23 cellular contexts compared by ENCODE assay signal in the genomic region with DNA sequence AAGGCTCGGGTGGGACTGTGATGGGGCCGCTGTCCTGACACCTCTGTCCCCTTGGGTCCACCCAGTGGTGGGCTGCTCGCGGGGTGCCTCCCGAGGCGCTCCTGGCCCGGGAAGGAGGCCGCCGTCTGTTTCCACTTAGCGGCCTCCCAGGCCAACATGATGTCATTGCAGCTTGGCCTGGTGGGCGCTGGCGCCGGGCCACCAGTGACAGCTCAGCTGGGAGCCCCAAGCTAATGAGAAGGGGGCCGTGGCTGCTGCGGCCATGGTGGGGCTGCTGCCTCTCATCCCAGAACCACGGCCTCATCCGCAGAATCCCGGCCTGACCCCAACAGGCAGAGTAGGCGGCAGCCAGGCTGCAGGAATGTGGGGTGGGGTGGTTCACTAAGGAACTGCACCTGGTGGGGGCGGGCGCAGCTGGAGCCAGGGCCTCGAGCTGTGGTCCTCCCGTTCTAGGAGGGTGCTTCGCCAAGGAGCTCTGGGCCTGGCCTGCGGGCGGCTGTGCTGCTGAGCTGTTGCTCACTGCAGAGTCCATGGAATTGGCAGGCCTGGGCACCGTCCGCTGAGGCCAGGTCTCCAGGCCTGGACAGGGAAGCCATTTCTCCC.
DNase-seq lines count a peak whose midpoint lies in the region; ATAC-seq, FAIRE-seq and TF ChIP-seq lines count a peak whose summit lies in the region.
"Had no signal": no experiment of that assay in that cellular context is flagged by ENCODE, and none has a peak within 500 bp of the region (broad histone marks: within the 10 kb centered on the region; RNA-seq: fewer than 3 reads in every experiment).

No MANE protein-coding gene starts in this region.

- no peak overlapping the region for H3K4me3 ChIP-seq in kidney (ENCODE audit: low read length in 2 of 2)
- H3K4me3 ChIP-seq: colonic mucosa, gastrocnemius medialis, smooth muscle cell had no signal

- H3K36me3 ChIP-seq in kidney (ENCODE audit: control insufficient read depth in 1 of 2, insufficient read depth in 2 of 2, low read length in 2 of 2), result no peaks in the 10 kb centered on the region
- H3K36me3 ChIP-seq: colonic mucosa, gastrocnemius medialis had no signal

- H3K9me3 ChIP-seq in kidney (ENCODE audit: control insufficient read depth in 1 of 2, low read length in 2 of 2), result peaks cover 0 to 8% of the 10 kb centered on the region in 2 donors
- H3K9me3 ChIP-seq: colonic mucosa, gastrocnemius medialis had no signal

- TF ChIP-seq CTCF in kidney (IDR thresholded peaks at IDR 0.05; ENCODE audit: borderline replicate concordance, extremely low read depth, insufficient read depth), result no peak

- intact Hi-C loops in kidney (cut with DNase I), result no loop called here

- no peaks in the 10 kb centered on the region for H3K36me3 Mint-ChIP-seq in activated CD8-positive, alpha-beta memory T cell treated with anti-CD3 and anti-CD28 coated beads, Interleukin-2, amount 10 ng/mL, durations not matched to agents 7 days and 5 days

- H3K9me3 Mint-ChIP-seq in activated CD8-positive, alpha-beta memory T cell treated with anti-CD3 and anti-CD28 coated beads, Interleukin-2, amount 10 ng/mL, durations not matched to agents 7 days and 5 days (ENCODE audit: low read depth), result peaks cover 2% of the 10 kb centered on the region
- H3K9me3 Mint-ChIP-seq: activated CD4-positive, alpha-beta memory T cell treated with anti-CD3 and anti-CD28 coated beads, Interleukin-2, amount 10 ng/mL, durations not matched to agents 7 days and 5 days; activated T-cell treated with anti-CD3 and anti-CD28 coated beads, Interleukin-2, amount 50 U/mL, for 72 hours; T-helper 1 cell treated with Interleukin-12 subunit alpha and Interleukin-12 subunit beta and Interleukin-4 antibody, amounts not matched to agents 30 μg/mL and 1 μg/mL, for 36 hours had no signal

- peak; percentile 13 for DNase-seq in activated CD8-positive, alpha-beta memory T cell treated with anti-CD3 and anti-CD28 coated beads, Interleukin-2, amount 50 U/mL, for 48 hours
- DNase-seq in activated CD8-positive, alpha-beta memory T cell treated with anti-CD3 and anti-CD28 coated beads, Interleukin-2, amount 10 ng/mL, durations not matched to agents 7 days and 5 days, result no peak
- DNase-seq in fibroblast of gingiva (ENCODE audit: low read depth), result peak; percentile 39
- DNase-seq in kidney, result peak; percentile 62
- no peak for DNase-seq in NOMO-1 (lab: John Stamatoyannopoulos, UW; ENCODE audit: unreplicated experiment in 2 of 2)
- no peak for DNase-seq in stimulated activated naive CD8-positive, alpha-beta T cell treated with anti-CD3 and anti-CD28 coated beads, Interleukin-15, Interleukin-2, amounts not matched to agents 100 U/mL and 50 U/mL, for 24 hours
- DNase-seq in cortex of kidney (lab: John Stamatoyannopoulos, UW), result no peak
- DNase-seq: activated CD4-positive, alpha-beta memory T cell treated with anti-CD3 and anti-CD28 coated beads, Interleukin-2, amount 10 ng/mL, durations not matched to agents 7 days and 5 days; activated T-cell treated with anti-CD3 and anti-CD28 coated beads, Interleukin-2, amount 50 U/mL, for 72 hours; colonic mucosa; gastrocnemius medialis; IMR-90; MM.1S; NCI-H187 treated with DMSO at 0.1 percent for 48 hours; NCI-H510A treated with DMSO at 0.1 percent for 48 hours; stimulated activated CD4-positive, alpha-beta T cell treated with anti-CD3 and anti-CD28 coated beads, Interleukin-4, amount 100 ng/mL, for 24 hours had no signal

- H3K4me1 ChIP-seq in kidney (ENCODE audit: control insufficient read depth in 1 of 2, insufficient read depth in 1 of 2, low read depth in 1 of 2, low read length in 2 of 2), result no peaks in the 10 kb centered on the region
- H3K4me1 ChIP-seq: colonic mucosa, gastrocnemius medialis, parathyroid adenoma had no signal

- no peak overlapping the region for H3K27ac Mint-ChIP-seq in activated CD8-positive, alpha-beta memory T cell treated with anti-CD3 and anti-CD28 coated beads, Interleukin-2, amount 10 ng/mL, durations not matched to agents 7 days and 5 days
- H3K27ac Mint-ChIP-seq: activated CD4-positive, alpha-beta memory T cell treated with anti-CD3 and anti-CD28 coated beads, Interleukin-2, amount 10 ng/mL, durations not matched to agents 7 days and 5 days; activated naive CD8-positive, alpha-beta T cell; activated T-cell treated with anti-CD3 and anti-CD28 coated beads, Interleukin-2, amount 50 U/mL, for 72 hours; T-helper 1 cell treated with Interleukin-12 subunit alpha and Interleukin-12 subunit beta and Interleukin-4 antibody, amounts not matched to agents 30 μg/mL and 1 μg/mL, for 36 hours had no signal

- no peaks in the 10 kb centered on the region for H3K27me3 Mint-ChIP-seq in activated CD8-positive, alpha-beta memory T cell treated with anti-CD3 and anti-CD28 coated beads, Interleukin-2, amount 10 ng/mL, durations not matched to agents 7 days and 5 days
- H3K27me3 Mint-ChIP-seq: activated CD4-positive, alpha-beta memory T cell treated with anti-CD3 and anti-CD28 coated beads, Interleukin-2, amount 10 ng/mL, durations not matched to agents 7 days and 5 days; activated naive CD8-positive, alpha-beta T cell had no signal

- no peak for FAIRE-seq in kidney (lab: Jason Lieb, UNC)

- H3K27ac ChIP-seq in kidney (ENCODE audit: low read depth in 2 of 2, low read length in 2 of 2), result no peak overlapping the region
- H3K27ac ChIP-seq: 22Rv1, colonic mucosa, gastrocnemius medialis, parathyroid adenoma, VCaP had no signal

- CTCF ChIA-PET in activated CD8-positive, alpha-beta memory T cell treated with anti-CD3 and anti-CD28 coated beads, Interleukin-2, amount 10 ng/mL, durations not matched to agents 7 days and 5 days (lab: Charles Lee), result no interaction called here

- H3K4me1 Mint-ChIP-seq in activated CD8-positive, alpha-beta memory T cell treated with anti-CD3 and anti-CD28 coated beads, Interleukin-2, amount 10 ng/mL, durations not matched to agents 7 days and 5 days, result no peaks in the 10 kb centered on the region
- H3K4me1 Mint-ChIP-seq: activated CD4-positive, alpha-beta memory T cell treated with anti-CD3 and anti-CD28 coated beads, Interleukin-2, amount 10 ng/mL, durations not matched to agents 7 days and 5 days had no signal

- no peak overlapping the region for H3K4me3 Mint-ChIP-seq in activated CD8-positive, alpha-beta memory T cell treated with anti-CD3 and anti-CD28 coated beads, Interleukin-2, amount 10 ng/mL, durations not matched to agents 7 days and 5 days
- H3K4me3 Mint-ChIP-seq: activated CD4-positive, alpha-beta memory T cell treated with anti-CD3 and anti-CD28 coated beads, Interleukin-2, amount 10 ng/mL, durations not matched to agents 7 days and 5 days; activated naive CD8-positive, alpha-beta T cell; activated T-cell treated with anti-CD3 and anti-CD28 coated beads, Interleukin-2, amount 50 U/mL, for 72 hours; T-helper 1 cell treated with Interleukin-12 subunit alpha and Interleukin-12 subunit beta and Interleukin-4 antibody, amounts not matched to agents 30 μg/mL and 1 μg/mL, for 36 hours had no signal

- H3K9ac ChIP-seq in kidney (ENCODE audit: low read length in 2 of 2), result no peak overlapping the region
- H3K9ac ChIP-seq: parathyroid adenoma had no signal

- no peak for ATAC-seq in activated CD8-positive, alpha-beta memory T cell treated with anti-CD3 and anti-CD28 coated beads, Interleukin-2, amount 10 ng/mL, durations not matched to agents 7 days and 5 days
- no peak for ATAC-seq in stimulated activated naive CD8-positive, alpha-beta T cell treated with anti-CD3 and anti-CD28 coated beads, Interleukin-15, Interleukin-2, amounts not matched to agents 100 U/mL and 50 U/mL, for 24 hours
- ATAC-seq in GM18498 (IDR thresholded peaks at IDR 0.05; ENCODE audit: unreplicated experiment), result no peak
- ATAC-seq: activated T-cell treated with anti-CD3 and anti-CD28 coated beads, Interleukin-2, amount 50 U/mL, for 72 hours; gastrocnemius medialis had no signal

Comparison
In these comparisons a context has a peak if more than half of its experiments do, and no peak if none do; other contexts are left out.
1. DNase-seq: peak in activated CD8-positive, alpha-beta memory T cell treated with anti-CD3 and anti-CD28 coated beads, Interleukin-2, amount 50 U/mL, for 48 hours (single experiment), fibroblast of gingiva (single experiment) and kidney (single experiment); none in activated CD8-positive, alpha-beta memory T cell treated with anti-CD3 and anti-CD28 coated beads, Interleukin-2, amount 10 ng/mL, durations not matched to agents 7 days and 5 days (single experiment), NOMO-1 (0 of 2), stimulated activated naive CD8-positive, alpha-beta T cell treated with anti-CD3 and anti-CD28 coated beads, Interleukin-15, Interleukin-2, amounts not matched to agents 100 U/mL and 50 U/mL, for 24 hours (single experiment) and cortex of kidney (single experiment).